Comparison of ENCODE assay signal across 1 cellular context in genomic region chr4:61443813-61444510, GRCh38.
TF ChIP-seq lines count a peak whose summit lies in the region.

No MANE protein-coding gene starts in this region.

TF ChIP-seq in HepG2, 621 proteins besides CTCF, POLR2A, EP300 and RAD21 (continued from another document):
- no peak for TF ChIP-seq ZNF512 (CRISPR knock-in tag; IDR thresholded peaks at IDR 0.05)
- TF ChIP-seq TCF12 (IDR thresholded peaks at IDR 0.05), result no peak
- TF ChIP-seq TCF12 (CRISPR knock-in tag; IDR thresholded peaks at IDR 0.05), result no peak
- no peak for TF ChIP-seq HES4 (CRISPR knock-in tag; IDR thresholded peaks at IDR 0.05; ENCODE audit: borderline replicate concordance)
- TF ChIP-seq ZNF274 (CRISPR knock-in tag; IDR thresholded peaks at IDR 0.05), result no peak
- TF ChIP-seq GMEB1 (CRISPR knock-in tag; IDR thresholded peaks at IDR 0.05; ENCODE audit: borderline replicate concordance), result no peak
- TF ChIP-seq ZNF362 (CRISPR knock-in tag; IDR thresholded peaks at IDR 0.05; ENCODE audit: borderline replicate concordance), result no peak
- TF ChIP-seq ZNF296 (CRISPR knock-in tag; conservative IDR thresholded peaks at IDR 0.05), result no peak
- no peak for TF ChIP-seq CEBPB (IDR thresholded peaks at IDR 0.05; ENCODE audit: borderline replicate concordance, low read depth, low read length)
- no peak for TF ChIP-seq CBX2 (IDR thresholded peaks at IDR 0.05; ENCODE audit: low read depth, low read length)
- TF ChIP-seq CBX2 (CRISPR knock-in tag; IDR thresholded peaks at IDR 0.05; ENCODE audit: low read depth), result no peak
- no peak for TF ChIP-seq PREB (CRISPR knock-in tag; IDR thresholded peaks at IDR 0.05)
- TF ChIP-seq PRDM4 (CRISPR knock-in tag; IDR thresholded peaks at IDR 0.05; ENCODE audit: borderline replicate concordance), result no peak
- no peak for TF ChIP-seq TRAFD1 (CRISPR knock-in tag; IDR thresholded peaks at IDR 0.05; ENCODE audit: borderline replicate concordance)
- TF ChIP-seq YEATS4 (CRISPR knock-in tag; IDR thresholded peaks at IDR 0.05; ENCODE audit: borderline replicate concordance), result no peak
- TF ChIP-seq GLMP (CRISPR knock-in tag; IDR thresholded peaks at IDR 0.05; ENCODE audit: borderline replicate concordance), result no peak
- no peak for TF ChIP-seq NRL (CRISPR knock-in tag; IDR thresholded peaks at IDR 0.05; ENCODE audit: borderline replicate concordance)
TF ChIP-seq in HepG2: peak in this region for 0.
